In the genomic region with DNA sequence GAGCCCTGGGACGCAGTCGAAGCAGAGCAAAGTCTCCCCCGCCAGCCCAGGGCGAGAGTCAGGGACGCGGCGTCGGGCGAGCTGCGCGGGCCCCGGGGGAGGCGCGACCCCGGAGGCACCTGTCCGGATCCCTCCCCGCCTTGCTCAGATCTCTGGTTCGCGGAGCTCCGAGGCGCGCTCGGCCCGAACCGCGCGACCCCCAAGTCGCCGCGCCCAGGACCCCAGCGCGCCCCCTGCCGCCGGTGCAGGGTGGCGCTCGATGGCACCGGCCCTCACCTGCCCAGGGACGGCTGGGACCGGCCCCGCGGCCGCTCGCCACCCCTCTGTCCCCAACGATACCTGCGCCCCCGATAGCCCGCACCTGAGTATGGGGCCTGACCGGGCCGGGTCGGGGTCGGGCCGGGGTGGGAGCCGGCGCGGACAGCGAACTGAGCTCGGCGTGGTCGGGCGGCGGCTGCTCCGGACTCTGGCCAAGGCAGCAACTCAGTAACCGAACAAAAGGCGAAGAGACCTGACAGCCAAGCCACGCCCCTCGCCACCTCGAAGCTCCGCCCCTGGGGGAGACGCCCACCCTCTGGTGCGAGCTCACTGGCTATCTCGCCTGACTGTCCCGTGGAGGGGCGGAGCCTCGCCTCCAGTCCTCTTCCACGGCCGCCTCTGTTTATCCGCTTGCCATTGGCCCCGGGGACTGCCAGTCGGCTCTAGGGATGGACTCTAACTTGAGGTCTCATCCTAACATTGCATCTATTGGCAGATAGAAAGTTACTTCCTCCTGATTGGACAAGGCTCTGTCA, we compare ENCODE assay signal across 8 cellular contexts. TPM values are rescaled to one million over a fixed set of nuclear protein-coding genes. Genes with fewer than 3 reads are reported as not detected.
A peak's percentile ranks its signal among the peaks of the same experiment; 100 is the strongest.
DNase-seq lines count a peak whose midpoint lies in the region; ATAC-seq and TF ChIP-seq lines count a peak whose summit lies in the region.

A gene (minus strand): TSS at position 485 of the 794 bp plus-strand sequence. CDS start 14,857 bp downstream, outside the sequence.

- H3K27me3 Mint-ChIP-seq in nephron progenitor cell (ENCODE audit: low read depth, poor library complexity) = peaks cover 11% of the 10 kb centered on the region
- peaks cover 18% of the 10 kb centered on the region for H3K27me3 Mint-ChIP-seq in stimulated activated naive CD8-positive, alpha-beta T cell treated with anti-CD3 and anti-CD28 coated beads, Interleukin-15, Interleukin-2, amounts not matched to agents 100 ng/mL and 50 ng/mL, for 24 hours

- DNase-seq in COR-L47 (lab: John Stamatoyannopoulos, UW) (peak; percentile 99), M059J (ENCODE audit: low read depth) (peak; percentile 97), SIG-M5 treated with dmso at 0.1 percent for 504 hours (lab: John Stamatoyannopoulos, UW; ENCODE audit: unreplicated experiment) (peak; percentile 98), fibroblast of villous mesenchyme (ENCODE audit: low read depth) (peak; percentile 99), nephron progenitor cell (peak; percentile 100)
- DNase-seq in activated naive CD4-positive, alpha-beta T cell (lab: John Stamatoyannopoulos, UW) = peak; percentile 62 to 84 (median 68)

- peaks cover 49% of the 10 kb centered on the region for H3K4me1 Mint-ChIP-seq in nephron progenitor cell
- H3K4me1 Mint-ChIP-seq in stimulated activated naive CD8-positive, alpha-beta T cell treated with anti-CD3 and anti-CD28 coated beads, Interleukin-15, Interleukin-2, amounts not matched to agents 100 ng/mL and 50 ng/mL, for 24 hours (ENCODE audit: low read depth) = peaks cover 34% of the 10 kb centered on the region

- H3K27ac Mint-ChIP-seq in nephron progenitor cell = peak within 1 kb of the TSS; percentile 95
- no peak within 1 kb of the TSS for H3K27ac Mint-ChIP-seq in stimulated activated naive CD8-positive, alpha-beta T cell treated with anti-CD3 and anti-CD28 coated beads, Interleukin-15, Interleukin-2, amounts not matched to agents 100 ng/mL and 50 ng/mL, for 24 hours

- peak within 1 kb of the TSS; percentile 88 for H3K4me3 ChIP-seq in fibroblast of villous mesenchyme (ENCODE audit: low read depth, low read length)

- peak within 1 kb of the TSS; percentile 92 for H3K4me3 Mint-ChIP-seq in nephron progenitor cell
- H3K4me3 Mint-ChIP-seq in stimulated activated naive CD8-positive, alpha-beta T cell treated with anti-CD3 and anti-CD28 coated beads, Interleukin-15, Interleukin-2, amounts not matched to agents 100 ng/mL and 50 ng/mL, for 24 hours = peak within 1 kb of the TSS; percentile 60

- peak; percentile 73 for ATAC-seq in GM21717 (IDR thresholded peaks at IDR 0.05; ENCODE audit: unreplicated experiment)

- TF ChIP-seq CTCF in fibroblast of villous mesenchyme (IDR thresholded peaks at IDR 0.05; ENCODE audit: insufficient read depth, low read depth, low read length) (peak; percentile 57), nephron progenitor cell (IDR thresholded peaks at IDR 0.05) (peak; percentile 71)

- no peaks in the 10 kb centered on the region for H3K9me3 Mint-ChIP-seq in nephron progenitor cell
- no peaks in the 10 kb centered on the region for H3K9me3 Mint-ChIP-seq in stimulated activated naive CD8-positive, alpha-beta T cell treated with anti-CD3 and anti-CD28 coated beads, Interleukin-15, Interleukin-2, amounts not matched to agents 100 ng/mL and 50 ng/mL, for 24 hours

- H3K36me3 Mint-ChIP-seq in nephron progenitor cell (ENCODE audit: low read depth) = peaks cover 10% of the 10 kb centered on the region
- H3K36me3 Mint-ChIP-seq in stimulated activated naive CD8-positive, alpha-beta T cell treated with anti-CD3 and anti-CD28 coated beads, Interleukin-15, Interleukin-2, amounts not matched to agents 100 ng/mL and 50 ng/mL, for 24 hours (ENCODE audit: low read depth) = no peaks in the 10 kb centered on the region

RNA-seq across cellular contexts. Expression of the gene that starts here (rescaled TPM):
- total RNA-seq in M059J (2014; rRNA removed; shearing (Covaris generic)) = 17.4 and 24.5 TPM in 2 replicates
- 29.8 and 83.8 TPM in 2 replicates for total RNA-seq in fibroblast of villous mesenchyme

Comparison
In these comparisons a context has a peak if more than half of its experiments do, and no peak if none do; other contexts are left out.
1. Peak in every context shown above with its lines: DNase-seq, ATAC-seq and H3K4me3 ChIP-seq.